10 cellular contexts compared by ENCODE assay signal in genomic region chr15:43911235-43911661, GRCh38.
DNase-seq lines count a peak whose midpoint lies in the region; ATAC-seq and TF ChIP-seq lines count a peak whose summit lies in the region.
"Had no signal": no experiment of that assay in that cellular context is flagged by ENCODE, and none has a peak within 500 bp of the region (broad histone marks: within the 10 kb centered on the region; RNA-seq: fewer than 3 reads in every experiment).

No MANE protein-coding gene starts in this region.

- no peak overlapping the region for H3K4me3 ChIP-seq in fibroblast of pulmonary artery (replicated peaks; ENCODE audit: low read depth, low read length)
- H3K4me3 ChIP-seq in lower lobe of right lung, result no peak overlapping the region
- H3K4me3 ChIP-seq: psoas muscle had no signal

- H3K4me1 ChIP-seq in lower lobe of right lung, result no peaks in the 10 kb centered on the region
- H3K4me1 ChIP-seq: psoas muscle had no signal

- intact Hi-C loops in posterior cingulate gyrus (cut with DNase I) (no loop called here), lower lobe of right lung (cut with DNase I) (no loop called here)

- H3K9me3 ChIP-seq in lower lobe of right lung, result no peaks in the 10 kb centered on the region
- H3K9me3 ChIP-seq: psoas muscle had no signal

- ATAC-seq in SK-N-SH treated with all-trans-retinoic acid at 6 μM for 48 hours, result no peak; the same call in 2 of the 3 replicates
- ATAC-seq in HG02678 (IDR thresholded peaks at IDR 0.05; ENCODE audit: unreplicated experiment), result no peak
- ATAC-seq in lower lobe of right lung, result no peak

- no peaks in the 10 kb centered on the region for H3K27me3 ChIP-seq in lower lobe of right lung (ENCODE audit: low read depth)

- H3K27ac ChIP-seq in lower lobe of right lung, result no peak overlapping the region
- H3K27ac ChIP-seq: psoas muscle had no signal

- TF ChIP-seq CTCF in fibroblast of pulmonary artery (IDR thresholded peaks at IDR 0.05; ENCODE audit: low read length, missing control alignments) (no peak), lower lobe of right lung (IDR thresholded peaks at IDR 0.05) (no peak)

- DNase-seq in G401 (ENCODE audit: low spot score) (peak; percentile 75), fibroblast of pulmonary artery (ENCODE audit: low read depth) (peak; percentile 97), posterior cingulate gyrus (peak in 7 of 10 donors; percentile 26 to 89 (median 53)), NCI-H1092 treated with DMSO at 0.1 percent for 48 hours (lab: John Stamatoyannopoulos, UW) (no peak), NCI-H748 treated with DMSO at 0.1 percent for 48 hours (lab: John Stamatoyannopoulos, UW) (no peak), lower lobe of right lung (no peak)
- DNase-seq: psoas muscle; stimulated activated naive CD4-positive, alpha-beta T cell had no signal

- H3K36me3 ChIP-seq in lower lobe of right lung, result no peaks in the 10 kb centered on the region

- in situ Hi-C loops in G401 (cut with HindIII; ENCODE audit: low sequenced_read_pairs), result no loop called here

TF ChIP-seq in SK-N-SH treated with all-trans-retinoic acid at 6 μM for 48 hours, 23 proteins besides CTCF, POLR2A, EP300 and RAD21:
- TF ChIP-seq ZFP3 (CRISPR knock-in tag; IDR thresholded peaks at IDR 0.05) (no peak), ISL1 (CRISPR knock-in tag; IDR thresholded peaks at IDR 0.05) (0 out of 2 replicates have a peak, but pooled peaks have one; percentile 10)
TF ChIP-seq in SK-N-SH treated with all-trans-retinoic acid at 6 μM for 48 hours: peak in this region for 1.

Comparison
In these comparisons a context has a peak if more than half of its experiments do, and no peak if none do; other contexts are left out.
1. DNase-seq: peak in G401 (single experiment), fibroblast of pulmonary artery (single experiment) and posterior cingulate gyrus (7 of 10); none in NCI-H1092 treated with DMSO at 0.1 percent for 48 hours (single experiment), NCI-H748 treated with DMSO at 0.1 percent for 48 hours (single experiment) and lower lobe of right lung (single experiment).